ENCODE assay signal across 9 cellular contexts in the genomic region with DNA sequence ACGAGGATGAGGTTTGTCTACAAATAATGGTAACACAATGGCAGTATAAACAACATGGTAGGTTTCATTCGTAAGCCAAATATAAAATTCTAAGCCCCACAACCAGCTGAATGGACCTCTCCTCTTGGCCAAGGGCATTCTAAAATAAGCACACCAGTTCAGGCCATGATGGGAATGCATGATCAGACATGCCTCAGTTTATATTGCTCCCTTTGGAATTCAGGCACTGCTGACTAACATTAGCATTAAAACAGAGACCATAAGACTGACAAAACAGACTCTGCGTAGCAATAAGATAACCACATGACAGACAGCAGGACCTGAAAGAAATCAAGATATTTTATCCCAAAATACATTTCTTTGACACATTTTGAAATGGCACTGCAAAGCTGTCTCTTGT.
DNase-seq lines count a peak whose midpoint lies in the region; ATAC-seq and TF ChIP-seq lines count a peak whose summit lies in the region.
"Had no signal": no experiment of that assay in that cellular context is flagged by ENCODE, and none has a peak within 500 bp of the region (broad histone marks: within the 10 kb centered on the region; RNA-seq: fewer than 3 reads in every experiment).

No MANE protein-coding gene starts in this region.

- peak overlapping the region; percentile 98 for H3K27ac Mint-ChIP-seq in T-helper 1 cell treated with Interleukin-12 subunit alpha and Interleukin-12 subunit beta and Interleukin-4 antibody, amounts not matched to agents 30 μg/mL and 1 μg/mL, for 36 hours
- peak overlapping the region; percentile 96 for H3K27ac Mint-ChIP-seq in stimulated activated effector memory CD8-positive, alpha-beta T cell treated with anti-CD3 and anti-CD28 coated beads, Interleukin-12 subunit alpha, Interleukin-12 subunit beta, amount 100 ng/mL, for 72 hours

- no peaks in the 10 kb centered on the region for H3K9me3 ChIP-seq in RWPE2 (ENCODE audit: severe bottlenecking)

- H3K27me3 Mint-ChIP-seq in T-helper 1 cell treated with Interleukin-12 subunit alpha and Interleukin-12 subunit beta and Interleukin-4 antibody, amounts not matched to agents 30 μg/mL and 1 μg/mL, for 36 hours (ENCODE audit: low read depth) = no peaks in the 10 kb centered on the region

- TF ChIP-seq CTCF in RWPE2 (IDR thresholded peaks at IDR 0.05; ENCODE audit: poor library complexity, severe bottlenecking) (no peak), foreskin keratinocyte (conservative IDR thresholded peaks at IDR 0.05) (no peak)

- peaks cover 3% of the 10 kb centered on the region for H3K9me3 Mint-ChIP-seq in T-helper 1 cell treated with Interleukin-12 subunit alpha and Interleukin-12 subunit beta and Interleukin-4 antibody, amounts not matched to agents 30 μg/mL and 1 μg/mL, for 36 hours
- no peaks in the 10 kb centered on the region for H3K9me3 Mint-ChIP-seq in stimulated activated effector memory CD8-positive, alpha-beta T cell treated with anti-CD3 and anti-CD28 coated beads, Interleukin-12 subunit alpha, Interleukin-12 subunit beta, amount 100 ng/mL, for 72 hours

- peak overlapping the region; percentile 76 for H3K4me3 Mint-ChIP-seq in T-helper 1 cell treated with Interleukin-12 subunit alpha and Interleukin-12 subunit beta and Interleukin-4 antibody, amounts not matched to agents 30 μg/mL and 1 μg/mL, for 36 hours
- H3K4me3 Mint-ChIP-seq in stimulated activated effector memory CD8-positive, alpha-beta T cell treated with anti-CD3 and anti-CD28 coated beads, Interleukin-12 subunit alpha, Interleukin-12 subunit beta, amount 100 ng/mL, for 72 hours = peak overlapping the region; percentile 67

- no peaks in the 10 kb centered on the region for H3K36me3 ChIP-seq in RWPE2 (ENCODE audit: low read depth)

- H3K4me1 ChIP-seq in RWPE2 (ENCODE audit: insufficient read depth, poor library complexity, severe bottlenecking) (peaks cover 15% of the 10 kb centered on the region), foreskin keratinocyte (peaks cover 20% of the 10 kb centered on the region)

- DNase-seq in T-helper 1 cell (no peak), RWPE2 (ENCODE audit: low spot score) (no peak), foreskin keratinocyte (peak; percentile 58 to 83), occipital lobe (lab: John Stamatoyannopoulos, UW) (no peak)
- no peak for DNase-seq in stimulated activated effector memory CD8-positive, alpha-beta T cell treated with anti-CD3 and anti-CD28 coated beads, Interleukin-12 subunit alpha, Interleukin-12 subunit beta, amount 100 ng/mL, for 72 hours (ENCODE audit: low spot score in 2 of 2)
- DNase-seq: ACHN had no signal

- no peak overlapping the region for H3K27ac ChIP-seq in RWPE2 (ENCODE audit: poor library complexity, severe bottlenecking)
- H3K27ac ChIP-seq in foreskin keratinocyte = peak overlapping the region; percentile 41

- peaks cover 3% of the 10 kb centered on the region for H3K36me3 Mint-ChIP-seq in T-helper 1 cell treated with Interleukin-12 subunit alpha and Interleukin-12 subunit beta and Interleukin-4 antibody, amounts not matched to agents 30 μg/mL and 1 μg/mL, for 36 hours (ENCODE audit: low read depth)
- peaks cover 11% of the 10 kb centered on the region for H3K36me3 Mint-ChIP-seq in stimulated activated effector memory CD8-positive, alpha-beta T cell treated with anti-CD3 and anti-CD28 coated beads, Interleukin-12 subunit alpha, Interleukin-12 subunit beta, amount 100 ng/mL, for 72 hours

- H3K27me3 ChIP-seq in RWPE2 (ENCODE audit: insufficient read depth, poor library complexity, severe bottlenecking) (no peaks in the 10 kb centered on the region), foreskin keratinocyte (no peaks in the 10 kb centered on the region)

- peaks cover 56% of the 10 kb centered on the region for H3K4me1 Mint-ChIP-seq in T-helper 1 cell treated with Interleukin-12 subunit alpha and Interleukin-12 subunit beta and Interleukin-4 antibody, amounts not matched to agents 30 μg/mL and 1 μg/mL, for 36 hours (ENCODE audit: low read depth)
- H3K4me1 Mint-ChIP-seq in stimulated activated effector memory CD8-positive, alpha-beta T cell treated with anti-CD3 and anti-CD28 coated beads, Interleukin-12 subunit alpha, Interleukin-12 subunit beta, amount 100 ng/mL, for 72 hours = peaks cover 60% of the 10 kb centered on the region

- peak; percentile 22; the same call in 1 of the 3 replicates for ATAC-seq in RWPE2 (ENCODE audit: low read depth)
- peak; percentile 54 for ATAC-seq in foreskin keratinocyte
- ATAC-seq in stimulated activated effector memory CD8-positive, alpha-beta T cell treated with anti-CD3 and anti-CD28 coated beads, Interleukin-12 subunit alpha, Interleukin-12 subunit beta, amount 100 ng/mL, for 72 hours = no peak
- no peak for ATAC-seq in GM21723 (IDR thresholded peaks at IDR 0.05; ENCODE audit: unreplicated experiment)
- ATAC-seq in HG03175 (IDR thresholded peaks at IDR 0.05; ENCODE audit: unreplicated experiment) = no peak

- no peak overlapping the region for H3K4me3 ChIP-seq in RWPE2 (ENCODE audit: severe bottlenecking)

Comparison
In these comparisons a context has a peak if more than half of its experiments do, and no peak if none do; other contexts are left out.
1. DNase-seq: peak in foreskin keratinocyte (2 of 2); none in T-helper 1 cell (0 of 5), RWPE2 (single experiment), stimulated activated effector memory CD8-positive, alpha-beta T cell treated with anti-CD3 and anti-CD28 coated beads, Interleukin-12 subunit alpha, Interleukin-12 subunit beta, amount 100 ng/mL, for 72 hours (0 of 2) and occipital lobe (single experiment).
2. ATAC-seq: peak in RWPE2 (single experiment) and foreskin keratinocyte (single experiment); none in stimulated activated effector memory CD8-positive, alpha-beta T cell treated with anti-CD3 and anti-CD28 coated beads, Interleukin-12 subunit alpha, Interleukin-12 subunit beta, amount 100 ng/mL, for 72 hours (single experiment), GM21723 (single experiment) and HG03175 (single experiment).